1 cellular context compared by ENCODE assay signal in the genomic region with DNA sequence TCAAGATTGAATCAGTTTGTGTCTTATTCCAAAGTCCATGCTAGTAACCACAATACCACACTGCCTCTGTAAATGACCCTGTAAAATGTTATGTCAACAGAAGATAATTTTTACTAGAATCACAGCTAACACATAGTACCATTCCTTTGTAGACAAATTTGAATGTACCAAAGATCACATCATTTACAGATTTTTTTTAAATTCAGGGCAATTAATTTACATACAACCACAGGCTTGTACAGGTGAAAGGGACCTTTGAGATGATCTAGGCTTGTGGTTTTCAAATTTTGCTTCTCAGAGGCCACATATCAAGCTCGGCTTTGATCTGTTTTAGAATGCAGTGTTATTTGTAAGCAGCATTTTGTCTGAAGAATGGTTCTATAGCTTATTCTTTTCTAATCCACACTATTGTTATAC.
TF ChIP-seq lines count a peak whose summit lies in the region.

No MANE protein-coding gene starts in this region.

TF ChIP-seq in H1, 55 proteins besides CTCF, POLR2A, EP300 and RAD21 (continued from another document):
- TF ChIP-seq ATF2 (IDR thresholded peaks at IDR 0.05; ENCODE audit: low read length) (no peak), POLR2AphosphoS5 (IDR thresholded peaks at IDR 0.05; ENCODE audit: low read depth, low read length) (no peak), CBX8 (IDR thresholded peaks at IDR 0.05; ENCODE audit: borderline replicate concordance, low read depth, low read length) (no peak), YY1 (IDR thresholded peaks at IDR 0.05; ENCODE audit: low read depth, low read length) (no peak), HDAC2 (IDR thresholded peaks at IDR 0.05; ENCODE audit: borderline replicate concordance in 1 of 2, low read depth in 2 of 2, low read length in 2 of 2) (no peak), TBP (IDR thresholded peaks at IDR 0.05; ENCODE audit: low read depth, low read length) (no peak), KDM1A (IDR thresholded peaks at IDR 0.05; ENCODE audit: borderline replicate concordance, low read length) (no peak), RXRA (IDR thresholded peaks at IDR 0.05; ENCODE audit: insufficient read depth, low read depth, low read length) (no peak), SIRT6 (IDR thresholded peaks at IDR 0.05; ENCODE audit: low read length) (no peak), ASH2L (IDR thresholded peaks at IDR 0.05; ENCODE audit: low read length) (no peak), FOSL1 (IDR thresholded peaks at IDR 0.05; ENCODE audit: insufficient read depth, low read depth, low read length) (no peak), GTF2F1 (IDR thresholded peaks at IDR 0.05; ENCODE audit: borderline replicate concordance, low read depth, low read length) (no peak)
- TF ChIP-seq, protein P1, sequence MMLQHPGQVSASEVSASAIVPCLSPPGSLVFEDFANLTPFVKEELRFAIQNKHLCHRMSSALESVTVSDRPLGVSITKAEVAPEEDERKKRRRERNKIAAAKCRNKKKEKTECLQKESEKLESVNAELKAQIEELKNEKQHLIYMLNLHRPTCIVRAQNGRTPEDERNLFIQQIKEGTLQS (IDR thresholded peaks at IDR 0.05; ENCODE audit: insufficient read depth, low read depth, low read length): no peak
